Comparison of ENCODE assay signal across 30 cellular contexts in genomic region chr15:69209661-69210060, GRCh38.
"Had no signal": no experiment of that assay in that cellular context is flagged by ENCODE, and none has a peak within 500 bp of the region (broad histone marks: within the 10 kb centered on the region; RNA-seq: fewer than 3 reads in every experiment).

No MANE protein-coding gene starts in this region.

- H3K4me3 Mint-ChIP-seq: dendritic cell treated with granulocyte-macrophage colony-stimulating factor and Interleukin-4, amounts not matched to agents 40 ng/mL and 50 ng/mL, for 4 days; endodermal cell; memory B cell; nephron; stimulated activated naive CD8-positive, alpha-beta T cell treated with anti-CD3 and anti-CD28 coated beads, Interleukin-15, amount 100 ng/mL, for 72 hours had no signal

- H3K36me3 ChIP-seq: gastrocnemius medialis, heart left ventricle, prostate gland, right atrium auricular region, suprapubic skin, transverse colon, upper lobe of right lung, uterus had no signal

- ATAC-seq: esophagus mucosa; gastrocnemius medialis; heart left ventricle; left lobe of liver; sciatic nerve; stimulated activated naive CD8-positive, alpha-beta T cell treated with anti-CD3 and anti-CD28 coated beads, Interleukin-15, amount 100 ng/mL, for 72 hours; upper lobe of right lung had no signal

- H3K4me3 ChIP-seq: gastrocnemius medialis, heart left ventricle, hepatocyte, lung, prostate gland, right atrium auricular region, smooth muscle cell, suprapubic skin, transverse colon, upper lobe of right lung, uterus had no signal

- H3K4me2 ChIP-seq: hepatocyte, smooth muscle cell had no signal

- H3K27ac ChIP-seq: epithelial cell of prostate, gastrocnemius medialis, heart left ventricle, hepatocyte, prostate gland, right atrium auricular region, suprapubic skin, upper lobe of right lung, uterus had no signal

- H3K27me3 ChIP-seq: gastrocnemius medialis, heart left ventricle, hepatocyte, right atrium auricular region, suprapubic skin, transverse colon, upper lobe of right lung, uterus had no signal

- H3K4me1 ChIP-seq: gastrocnemius medialis, prostate gland, right atrium auricular region, suprapubic skin, upper lobe of right lung, uterus had no signal

- DNase-seq: effector CD8-positive, alpha-beta T cell; endodermal cell; foreskin fibroblast; gastrocnemius medialis; heart left ventricle; kidney; naive B cell; nucleus accumbens; stimulated activated CD4-positive, alpha-beta T cell treated with anti-CD3 and anti-CD28 coated beads, Interleukin-12 subunit alpha, Interleukin-12 subunit beta, amount 100 ng/mL, for 4 hours; stimulated activated CD4-positive, alpha-beta T cell treated with anti-CD3 and anti-CD28 coated beads, Interleukin-1b, Interleukin-23, amount 100 ng/mL, for 48 hours; stimulated activated CD4-positive, alpha-beta T cell treated with anti-CD3 and anti-CD28 coated beads, Interleukin-4, amount 100 ng/mL, for 1 hour; stimulated activated CD8-positive, alpha-beta memory T cell treated with anti-CD3 and anti-CD28 coated beads, Interleukin-4, amount 100 ng/mL, for 48 hours; stimulated activated naive CD4-positive, alpha-beta T cell; stimulated activated naive CD8-positive, alpha-beta T cell treated with anti-CD3 and anti-CD28 coated beads, Interleukin-15, amount 100 ng/mL, for 72 hours; transverse colon; upper lobe of right lung; uterus had no signal

- H3K27me3 Mint-ChIP-seq: dendritic cell treated with granulocyte-macrophage colony-stimulating factor and Interleukin-4, amounts not matched to agents 40 ng/mL and 50 ng/mL, for 4 days; memory B cell; naive B cell; stimulated activated naive CD8-positive, alpha-beta T cell treated with anti-CD3 and anti-CD28 coated beads, Interleukin-15, amount 100 ng/mL, for 72 hours had no signal

- H3K27ac Mint-ChIP-seq: dendritic cell treated with granulocyte-macrophage colony-stimulating factor and Interleukin-4, amounts not matched to agents 40 ng/mL and 50 ng/mL, for 4 days; endodermal cell; memory B cell; naive B cell; nephron; stimulated activated naive CD8-positive, alpha-beta T cell treated with anti-CD3 and anti-CD28 coated beads, Interleukin-15, amount 100 ng/mL, for 72 hours had no signal

- H3K9me3 ChIP-seq: gastrocnemius medialis, prostate gland, right atrium auricular region, suprapubic skin, transverse colon, upper lobe of right lung, uterus had no signal

- H2AFZ ChIP-seq: hepatocyte had no signal

- H3K9me3 Mint-ChIP-seq: dendritic cell treated with granulocyte-macrophage colony-stimulating factor and Interleukin-4, amounts not matched to agents 40 ng/mL and 50 ng/mL, for 4 days; endodermal cell; memory B cell; stimulated activated naive CD8-positive, alpha-beta T cell treated with anti-CD3 and anti-CD28 coated beads, Interleukin-15, amount 100 ng/mL, for 72 hours had no signal

- H3K4me1 Mint-ChIP-seq: endodermal cell; memory B cell; naive B cell; nephron; stimulated activated naive CD8-positive, alpha-beta T cell treated with anti-CD3 and anti-CD28 coated beads, Interleukin-15, amount 100 ng/mL, for 72 hours had no signal
